Comparison of ENCODE assay signal across 8 cellular contexts in genomic region chr1:9721606-9722377, GRCh38.
DNase-seq lines count a peak whose midpoint lies in the region; ATAC-seq and TF ChIP-seq lines count a peak whose summit lies in the region.

No MANE protein-coding gene starts in this region.

- peaks cover 80% of the 10 kb centered on the region for H3K4me1 ChIP-seq in CD8-positive, alpha-beta T cell (ENCODE audit: insufficient read depth, low read length)
- H3K4me1 ChIP-seq in upper lobe of right lung, result peaks cover 6% of the 10 kb centered on the region

- no peaks in the 10 kb centered on the region for H3K27me3 Mint-ChIP-seq in CD8-positive, alpha-beta T cell (ENCODE audit: low read depth)
- peaks cover 2% of the 10 kb centered on the region for H3K27me3 Mint-ChIP-seq in nephron progenitor cell (ENCODE audit: low read depth, poor library complexity)

- peak; percentile 74 for TF ChIP-seq CTCF in CD8-positive, alpha-beta T cell (IDR thresholded peaks at IDR 0.05)
- TF ChIP-seq CTCF in nephron progenitor cell (IDR thresholded peaks at IDR 0.05) (peak; percentile 78), upper lobe of right lung (IDR thresholded peaks at IDR 0.05) (peak; percentile 58)

- H3K4me1 Mint-ChIP-seq in CD8-positive, alpha-beta T cell (ENCODE audit: low read depth), result peaks cover 67% of the 10 kb centered on the region
- peaks cover 15% of the 10 kb centered on the region for H3K4me1 Mint-ChIP-seq in nephron progenitor cell

- POLR2A ChIA-PET in CD8-positive, alpha-beta T cell (lab: Charles Lee), result interaction anchor here (1.0 to 12.6 kb wide), 8 partner anchors 10 to 93 kb away, joined by 4 to 323 read pairs (median 10); partner anchors contain the start of gene PIK3CD

- peak overlapping the region; percentile 59 for H3K4me3 Mint-ChIP-seq in CD8-positive, alpha-beta T cell
- H3K4me3 Mint-ChIP-seq in nephron progenitor cell, result no peak overlapping the region

- DNase-seq in CD8-positive, alpha-beta T cell, result peak; percentile 75 to 92 (median 86)
- DNase-seq in activated CD4-positive, alpha-beta T cell treated with anti-CD3 and anti-CD28 coated beads, Interleukin-2, amount 50 U/mL, for 1 hour, result peak; percentile 82
- DNase-seq in dermis blood vessel endothelial cell (peak; percentile 63), nephron progenitor cell (peak; percentile 81), upper lobe of right lung (no peak), mesenteric fat pad (ENCODE audit: low spot score) (no peak)

- CTCF ChIA-PET in CD8-positive, alpha-beta T cell (lab: Charles Lee), result interaction anchor here (0.9 to 25.4 kb wide), 21 partner anchors 8 to 146 kb away, joined by 3 to 319 read pairs (median 6); partner anchors contain the start of gene PIK3CD

- H3K9me3 Mint-ChIP-seq in CD8-positive, alpha-beta T cell, result no peaks in the 10 kb centered on the region
- H3K9me3 Mint-ChIP-seq in nephron progenitor cell, result peaks cover 5% of the 10 kb centered on the region

- peak overlapping the region; percentile 82 for H3K27ac Mint-ChIP-seq in CD8-positive, alpha-beta T cell
- no peak overlapping the region for H3K27ac Mint-ChIP-seq in nephron progenitor cell

- no peak for TF ChIP-seq EP300 in Ishikawa (IDR thresholded peaks at IDR 0.05; ENCODE audit: borderline replicate concordance)

- peaks cover 68% of the 10 kb centered on the region for H3K36me3 ChIP-seq in CD8-positive, alpha-beta T cell (ENCODE audit: insufficient read depth, low read length)
- H3K36me3 ChIP-seq in upper lobe of right lung, result peaks cover 40% of the 10 kb centered on the region

- intact Hi-C loops in CD8-positive, alpha-beta T cell (cut with DNase I, micrococcal nuclease), result loop anchor here in 1 of 2 experiments (1.0 kb wide), 2 partner anchors 94 to 146 kb away; no protein-coding TSS in a partner anchor
- intact Hi-C loops in upper lobe of right lung (cut with DNase I), result no loop called here

- peaks cover 80% of the 10 kb centered on the region for H3K36me3 Mint-ChIP-seq in CD8-positive, alpha-beta T cell
- H3K36me3 Mint-ChIP-seq in nephron progenitor cell (ENCODE audit: low read depth), result peaks cover 15% of the 10 kb centered on the region

- H3K27ac ChIP-seq in CD8-positive, alpha-beta T cell (ENCODE audit: low read depth, low read length), result peak overlapping the region; percentile 19
- no peak overlapping the region for H3K27ac ChIP-seq in upper lobe of right lung

- no peaks in the 10 kb centered on the region for H3K27me3 ChIP-seq in CD8-positive, alpha-beta T cell (ENCODE audit: insufficient read depth, low read length)
- no peaks in the 10 kb centered on the region for H3K27me3 ChIP-seq in upper lobe of right lung

- no peaks in the 10 kb centered on the region for H3K9me3 ChIP-seq in CD8-positive, alpha-beta T cell (ENCODE audit: low read length)
- no peaks in the 10 kb centered on the region for H3K9me3 ChIP-seq in upper lobe of right lung

- peak; percentile 21; the same call in 1 of the 2 replicates for TF ChIP-seq RAD21 in Ishikawa (IDR thresholded peaks at IDR 0.05; ENCODE audit: low read depth)

- H3K4me3 ChIP-seq in CD8-positive, alpha-beta T cell (ENCODE audit: low read depth, low read length), result peak overlapping the region; percentile 54
- no peak overlapping the region for H3K4me3 ChIP-seq in upper lobe of right lung

- ATAC-seq in CD8-positive, alpha-beta T cell, result peak; percentile 56
- peak; percentile 5 for ATAC-seq in upper lobe of right lung
- ATAC-seq in HG03460 (IDR thresholded peaks at IDR 0.05; ENCODE audit: unreplicated experiment), result no peak

TF ChIP-seq in Ishikawa, 13 proteins besides CTCF, POLR2A, EP300 and RAD21:
- TF ChIP-seq, protein P1, sequence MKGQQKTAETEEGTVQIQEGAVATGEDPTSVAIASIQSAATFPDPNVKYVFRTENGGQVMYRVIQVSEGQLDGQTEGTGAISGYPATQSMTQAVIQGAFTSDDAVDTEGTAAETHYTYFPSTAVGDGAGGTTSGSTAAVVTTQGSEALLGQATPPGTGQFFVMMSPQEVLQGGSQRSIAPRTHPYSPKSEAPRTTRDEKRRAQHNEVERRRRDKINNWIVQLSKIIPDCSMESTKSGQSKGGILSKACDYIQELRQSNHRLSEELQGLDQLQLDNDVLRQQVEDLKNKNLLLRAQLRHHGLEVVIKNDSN (IDR thresholded peaks at IDR 0.05), result no peak
- peak; percentile 61; the same call in 1 of the 2 replicates for TF ChIP-seq ZBTB7A (IDR thresholded peaks at IDR 0.05; ENCODE audit: low read depth)

Comparison
In these comparisons a context has a peak if more than half of its experiments do, and no peak if none do; other contexts are left out.
1. DNase-seq: peak in CD8-positive, alpha-beta T cell (7 of 7), activated CD4-positive, alpha-beta T cell treated with anti-CD3 and anti-CD28 coated beads, Interleukin-2, amount 50 U/mL, for 1 hour (single experiment), dermis blood vessel endothelial cell (single experiment) and nephron progenitor cell (single experiment); none in upper lobe of right lung (single experiment) and mesenteric fat pad (single experiment).
2. Peak in every context shown above with its lines, with median percentiles within 50 percentile points of each other: CTCF ChIP-seq.